ENCODE assay signal across 1 cellular context in the genomic region with DNA sequence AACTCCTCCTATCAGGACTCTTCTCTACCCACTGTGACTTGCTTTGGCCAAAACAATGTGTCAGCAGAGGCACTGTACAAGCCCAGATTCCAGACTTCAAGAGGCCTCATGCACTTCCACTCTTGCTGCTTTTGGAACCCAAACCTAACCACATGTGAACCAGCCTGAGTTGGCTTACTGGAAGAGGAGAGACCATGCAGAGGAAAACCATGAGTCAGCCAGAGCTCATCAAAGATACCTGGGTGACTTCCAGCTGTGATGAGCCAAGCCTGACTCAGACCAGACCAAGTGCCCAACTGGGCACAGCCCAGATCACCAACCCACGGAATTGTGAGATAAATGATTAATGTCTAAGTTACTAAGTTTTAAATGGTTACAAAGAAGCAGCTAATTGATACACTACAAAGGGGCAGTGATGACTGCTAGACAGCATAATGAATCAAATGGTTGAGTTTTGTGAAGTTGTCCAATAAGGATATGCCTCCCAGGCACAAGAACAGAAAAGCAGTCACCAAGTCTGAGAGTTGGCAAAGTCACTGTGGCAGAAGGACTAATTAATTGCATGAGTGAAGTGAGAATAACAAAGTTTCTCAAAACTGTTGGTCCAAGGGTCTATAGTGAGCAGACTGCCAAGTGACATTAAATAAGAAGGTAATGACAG.
A peak's percentile ranks its signal among the peaks of the same experiment; 100 is the strongest.
TF ChIP-seq lines count a peak whose summit lies in the region.

No MANE protein-coding gene starts in this region.

TF ChIP-seq in endothelial cell of umbilical vein, 7 proteins besides CTCF, POLR2A, EP300 and RAD21 (continued from another document):
- TF ChIP-seq, protein P1, sequence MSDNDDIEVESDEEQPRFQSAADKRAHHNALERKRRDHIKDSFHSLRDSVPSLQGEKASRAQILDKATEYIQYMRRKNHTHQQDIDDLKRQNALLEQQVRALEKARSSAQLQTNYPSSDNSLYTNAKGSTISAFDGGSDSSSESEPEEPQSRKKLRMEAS (IDR thresholded peaks at IDR 0.05; ENCODE audit: insufficient read depth, insufficient read length): no peak
- peak; percentile 99 for TF ChIP-seq FOS (IDR thresholded peaks at IDR 0.05; ENCODE audit: borderline replicate concordance, insufficient read depth, low read length)
- no peak for TF ChIP-seq MYC (IDR thresholded peaks at IDR 0.05; ENCODE audit: low read depth, low read length)
- TF ChIP-seq GATA2 (IDR thresholded peaks at IDR 0.05; ENCODE audit: insufficient read depth, insufficient read length, low read depth, low read length): peak; percentile 59
- TF ChIP-seq JUN (IDR thresholded peaks at IDR 0.05; ENCODE audit: borderline replicate concordance, insufficient read depth, insufficient read length, low read depth): no peak
